In genomic region chr1:193909406-193909805, GRCh38 we compare ENCODE assay signal across 16 cellular contexts.
DNase-seq lines count a peak whose midpoint lies in the region; ATAC-seq, FAIRE-seq and TF ChIP-seq lines count a peak whose summit lies in the region.
"Had no signal": no experiment of that assay in that cellular context is flagged by ENCODE, and none has a peak within 500 bp of the region (broad histone marks: within the 10 kb centered on the region; RNA-seq: fewer than 3 reads in every experiment).

No MANE protein-coding gene starts in this region.

- H3K4me3 ChIP-seq in HCT116 (replicated peaks in 1 of 2; ENCODE audit: low read depth in 1 of 2, low read length in 2 of 2): no peak overlapping the region
- no peak overlapping the region for H3K4me3 ChIP-seq in HepG2 (replicated peaks in 1 of 3; ENCODE audit: insufficient read depth in 1 of 3, low read depth in 2 of 3, low read length in 3 of 3)
- no peak overlapping the region for H3K4me3 ChIP-seq in ovary
- H3K4me3 ChIP-seq: HAP-1 had no signal

- H3K27me3 ChIP-seq in HCT116 (ENCODE audit: insufficient read depth, low read length): no peaks in the 10 kb centered on the region
- no peaks in the 10 kb centered on the region; a peak in 1 of 5 replicates for H3K27me3 ChIP-seq in HepG2 (ENCODE audit: control insufficient read depth in 1 of 2, insufficient read depth in 2 of 2, low read length in 2 of 2)
- H3K27me3 ChIP-seq in ovary: no peaks in the 10 kb centered on the region

- no peaks in the 10 kb centered on the region for H3K9me2 ChIP-seq in HCT116 (ENCODE audit: insufficient read depth)

- H3K79me2 ChIP-seq in HCT116 (ENCODE audit: insufficient read depth, low read length): no peaks in the 10 kb centered on the region
- no peaks in the 10 kb centered on the region for H3K79me2 ChIP-seq in HepG2 (ENCODE audit: insufficient read depth, low read length)

- peak; percentile 43 for DNase-seq in HCT116 (ENCODE audit: low read depth, low spot score)
- peak; percentile 25 for DNase-seq in M059J (ENCODE audit: low read depth)
- peak; percentile 0 for DNase-seq in UCSD-AML1 (lab: John Stamatoyannopoulos, UW; ENCODE audit: unreplicated experiment)
- no peak for DNase-seq in HepG2 (ENCODE audit: low spot score)
- DNase-seq in NCI-H1417 treated with DMSO at 0.1 percent for 48 hours (lab: John Stamatoyannopoulos, UW): no peak
- DNase-seq in DMS153 (lab: John Stamatoyannopoulos, UW): no peak
- no peak for DNase-seq in ovary
- DNase-seq: AML-193; CD4-positive, alpha-beta T cell; DMS79 treated with DMSO at 0.1 percent for 48 hours; GF-D8; KG1 had no signal

- CTCF ChIA-PET in HCT116 (lab: Charles Lee) (no interaction called here), HepG2 (lab: Yijun Ruan, JAX; ENCODE audit: low intra/inter-chr PET ratio, low total read pairs) (no interaction called here)

- peaks cover 0 to 7% of the 10 kb centered on the region in 2 experiments; a peak in 2 of 4 replicates for H3K4me1 ChIP-seq in HCT116 (ENCODE audit: control insufficient read depth in 1 of 2, insufficient read depth in 2 of 2, low read length in 2 of 2)
- H3K4me1 ChIP-seq in HepG2 (ENCODE audit: insufficient read depth, low read length): no peaks in the 10 kb centered on the region
- no peaks in the 10 kb centered on the region for H3K4me1 ChIP-seq in ovary (ENCODE audit: insufficient read depth)
- H3K4me1 ChIP-seq: HAP-1 had no signal

- intact Hi-C loops in HCT116 (cut with micrococcal nuclease): no loop called here
- intact Hi-C loops in HepG2 (cut with micrococcal nuclease; ENCODE audit: unreplicated experiment): no loop called here
- intact Hi-C loops in ovary (cut with DNase I): no loop called here

- H2AFZ ChIP-seq in HCT116 (ENCODE audit: low read depth, low read length, poor library complexity, severe bottlenecking) (no peak overlapping the region), HepG2 (ENCODE audit: low read length) (no peak overlapping the region)

- BruUV-seq in HCT116 (replicated peaks; lab: Mats Ljungman, UMichigan) (no TSS peak), HepG2 (replicated peaks; lab: Mats Ljungman, UMichigan) (no TSS peak)

- TF ChIP-seq CTCF in HCT116 (IDR thresholded peaks at IDR 0.05 in 2 of 3, conservative IDR thresholded peaks at IDR 0.05 in 1 of 3; ENCODE audit: borderline replicate concordance in 1 of 3, insufficient read depth in 1 of 3, low read depth in 2 of 3, low read length in 2 of 3) (no peak), HepG2 (CRISPR knock-in tag; IDR thresholded peaks at IDR 0.05) (no peak), ovary (IDR thresholded peaks at IDR 0.05) (no peak)

- peak; percentile 69; the same call in 1 of the 2 replicates for ATAC-seq in HCT116
- no peak for ATAC-seq in HepG2
- ATAC-seq in HG02981 (IDR thresholded peaks at IDR 0.05; ENCODE audit: unreplicated experiment): no peak

- TF ChIP-seq EP300 in HepG2 (IDR thresholded peaks at IDR 0.05; ENCODE audit: low read depth in 2 of 2, low read length in 2 of 2): no peak
- no peak for TF ChIP-seq EP300 in HepG2 (CRISPR knock-in tag; IDR thresholded peaks at IDR 0.05; ENCODE audit: borderline replicate concordance)
- no peak for TF ChIP-seq EP300 in ovary (IDR thresholded peaks at IDR 0.05)

- in situ Hi-C loops in HepG2 (cut with HindIII; ENCODE audit: extremely low pct_ligation_motif_present, low pct_unique_long_range_greater_than_20kb): no loop called here

- peak overlapping the region; percentile 18 for H3K4me2 ChIP-seq in HCT116 (ENCODE audit: low read length)
- no peak overlapping the region for H3K4me2 ChIP-seq in HepG2 (ENCODE audit: low read depth, low read length)

- H3K9me3 ChIP-seq in HCT116 (ENCODE audit: control insufficient read depth in 1 of 2, insufficient read depth in 1 of 2, low read depth in 1 of 2, low read length in 2 of 2): no peaks in the 10 kb centered on the region
- peaks cover 4% of the 10 kb centered on the region; the same call in 1 of the 2 replicates for H3K9me3 ChIP-seq in HepG2 (ENCODE audit: low read length)
- H3K9me3 ChIP-seq in ovary: no peaks in the 10 kb centered on the region
- H3K9me3 ChIP-seq: HAP-1 had no signal

- RAD21 ChIA-PET in HCT116 (lab: Charles Lee; ENCODE audit: low non-redundant PET in 1 of 2, low total read pairs in 2 of 2, uncharacterized antibody in 2 of 2, unreplicated experiment in 2 of 2): no interaction called here

- FAIRE-seq in HepG2 (lab: Jason Lieb, UNC): no peak

- TF ChIP-seq POLR2A in HCT116 (IDR thresholded peaks at IDR 0.05; ENCODE audit: borderline replicate concordance, extremely low read depth, insufficient read depth, insufficient read length) (no peak), HepG2 (IDR thresholded peaks at IDR 0.05; ENCODE audit: insufficient read depth in 1 of 2, low read depth in 2 of 2, low read length in 2 of 2) (no peak), ovary (IDR thresholded peaks at IDR 0.05) (no peak)

- no peaks in the 10 kb centered on the region for H3K36me3 ChIP-seq in HCT116 (ENCODE audit: control insufficient read depth in 1 of 2, insufficient read depth in 2 of 2, low read length in 2 of 2)
- no peaks in the 10 kb centered on the region for H3K36me3 ChIP-seq in HepG2 (replicated peaks in 1 of 2; ENCODE audit: control insufficient read depth in 1 of 2, insufficient read depth in 2 of 2, low read length in 2 of 2)
- H3K36me3 ChIP-seq in ovary: no peaks in the 10 kb centered on the region
- H3K36me3 ChIP-seq: HAP-1 had no signal

- H4K20me1 ChIP-seq in HCT116 (ENCODE audit: insufficient read depth) (no peaks in the 10 kb centered on the region), HepG2 (ENCODE audit: insufficient read depth, low read length) (no peaks in the 10 kb centered on the region)

- TF ChIP-seq RAD21 in HCT116 (IDR thresholded peaks at IDR 0.05; ENCODE audit: low read depth) (no peak), HepG2 (CRISPR knock-in tag; IDR thresholded peaks at IDR 0.05) (no peak)

- no peak overlapping the region for H3K9ac ChIP-seq in HCT116 (ENCODE audit: low read length)
- H3K9ac ChIP-seq in HepG2 (ENCODE audit: insufficient read depth, low read depth, low read length): no peak overlapping the region

- H3K27ac ChIP-seq in HCT116 (ENCODE audit: low read depth, low read length) (no peak overlapping the region), HepG2 (ENCODE audit: extremely low read length, insufficient read depth, low read length) (no peak overlapping the region), ovary (no peak overlapping the region)
- H3K27ac ChIP-seq: C4-2B, HL-60 had no signal

- POLR2A ChIA-PET in HCT116 (lab: Charles Lee) (no interaction called here), HepG2 (lab: Yijun Ruan, JAX) (no interaction called here)

- 5% methylated on average over 5 of the region's 5 CpGs for WGBS in HepG2 (ENCODE audit: low lambda C conversion rate)
- WGBS in ovary, 3 donors: 75 to 77% (median 75%) methylated on average over 5 of the region's 5 CpGs

TF ChIP-seq in HCT116, 20 proteins besides CTCF, POLR2A, EP300 and RAD21:
- peak; percentile 76 for TF ChIP-seq JUND (IDR thresholded peaks at IDR 0.05)
- peak; percentile 77 for TF ChIP-seq TCF7L2 (IDR thresholded peaks at IDR 0.05; ENCODE audit: borderline replicate concordance, extremely low read depth, insufficient read depth, insufficient read length)
- TF ChIP-seq CBX3 (IDR thresholded peaks at IDR 0.05; ENCODE audit: low read depth): peak; percentile 36; the same call in 1 of the 2 replicates
- TF ChIP-seq SIN3A (IDR thresholded peaks at IDR 0.05; ENCODE audit: low read depth): no peak
- peak; percentile 56 for TF ChIP-seq SP1 (IDR thresholded peaks at IDR 0.05; ENCODE audit: low read depth)
- TF ChIP-seq CEBPB (IDR thresholded peaks at IDR 0.05; ENCODE audit: low read depth): peak; percentile 85
- TF ChIP-seq FOSL1 (IDR thresholded peaks at IDR 0.05; ENCODE audit: low read depth): peak; percentile 85
- TF ChIP-seq EGR1 (IDR thresholded peaks at IDR 0.05; ENCODE audit: low read depth): no peak

TF ChIP-seq in HepG2, 621 proteins besides CTCF, POLR2A, EP300 and RAD21:
- TF ChIP-seq PPARG (CRISPR knock-in tag; conservative IDR thresholded peaks at IDR 0.05) (no peak), ZNF782 (CRISPR knock-in tag; IDR thresholded peaks at IDR 0.05; ENCODE audit: borderline replicate concordance) (no peak), FOSL2 (CRISPR knock-in tag; IDR thresholded peaks at IDR 0.05) (peak; percentile 60), MZF1 (CRISPR knock-in tag; IDR thresholded peaks at IDR 0.05; ENCODE audit: borderline replicate concordance) (no peak), NR2C2 (CRISPR knock-in tag; IDR thresholded peaks at IDR 0.05; ENCODE audit: borderline replicate concordance) (no peak), SCMH1 (CRISPR knock-in tag; IDR thresholded peaks at IDR 0.05; ENCODE audit: borderline replicate concordance) (no peak), ZBTB25 (CRISPR knock-in tag; IDR thresholded peaks at IDR 0.05) (no peak)

Comparison
In these comparisons a context has a peak if more than half of its experiments do, and no peak if none do; other contexts are left out.
1. DNase-seq: peak in HCT116 (single experiment), M059J (single experiment) and UCSD-AML1 (single experiment); none in HepG2 (single experiment), NCI-H1417 treated with DMSO at 0.1 percent for 48 hours (single experiment), DMS153 (single experiment) and ovary (0 of 5).
2. Of the 20 proteins assayed by ChIP-seq in both HepG2 and HCT116: peak only in HepG2: none; only in HCT116: CEBPB, FOSL1, JUND, SP1 and TCF7L2; in both: none; in neither: 15.